In genomic region chr10:29131952-29132820, GRCh38 we compare ENCODE assay signal across 11 cellular contexts.
DNase-seq lines count a peak whose midpoint lies in the region; ATAC-seq and TF ChIP-seq lines count a peak whose summit lies in the region.
"Had no signal": no experiment of that assay in that cellular context is flagged by ENCODE, and none has a peak within 500 bp of the region (broad histone marks: within the 10 kb centered on the region; RNA-seq: fewer than 3 reads in every experiment).

No MANE protein-coding gene starts in this region.

- H3K4me1 ChIP-seq in body of pancreas (no peaks in the 10 kb centered on the region), right atrium auricular region (peaks cover 0 to 16% of the 10 kb centered on the region in 2 donors), aorta (ENCODE audit: control insufficient read depth in 1 of 2, insufficient read depth in 2 of 2, low read length in 2 of 2) (no peaks in the 10 kb centered on the region)

- H3K4me3 Mint-ChIP-seq in activated T-cell treated with anti-CD3 and anti-CD28 coated beads, Interleukin-2, amount 50 U/mL, for 72 hours: no peak overlapping the region

- H3K9me3 ChIP-seq in body of pancreas (no peaks in the 10 kb centered on the region), right atrium auricular region (no peaks in the 10 kb centered on the region), aorta (ENCODE audit: control insufficient read depth, low read length) (peaks cover 1% of the 10 kb centered on the region)

- WGBS in body of pancreas, 2 donors: 62 to 67% methylated on average over 17 of the region's 17 CpGs
- WGBS in aorta, 2 donors: 51% methylated on average over 17 of the region's 17 CpGs

- H3K27ac Mint-ChIP-seq in activated T-cell treated with anti-CD3 and anti-CD28 coated beads, Interleukin-2, amount 50 U/mL, for 72 hours: no peak overlapping the region

- H3K27me3 ChIP-seq in body of pancreas: no peaks in the 10 kb centered on the region
- no peaks in the 10 kb centered on the region for H3K27me3 ChIP-seq in right atrium auricular region
- H3K27me3 ChIP-seq in aorta (ENCODE audit: control insufficient read depth in 1 of 2, insufficient read depth in 2 of 2, low read length in 1 of 2): no peaks in the 10 kb centered on the region

- H3K36me3 Mint-ChIP-seq in activated T-cell treated with anti-CD3 and anti-CD28 coated beads, Interleukin-2, amount 50 U/mL, for 72 hours (ENCODE audit: insufficient read depth in 2 of 2): no peaks in the 10 kb centered on the region

- no peaks in the 10 kb centered on the region for H3K9me3 Mint-ChIP-seq in activated T-cell treated with anti-CD3 and anti-CD28 coated beads, Interleukin-2, amount 50 U/mL, for 72 hours

- no peaks in the 10 kb centered on the region for H3K36me3 ChIP-seq in body of pancreas (replicated peaks in 1 of 2; ENCODE audit: insufficient read depth in 1 of 2, low read depth in 2 of 2)
- H3K36me3 ChIP-seq in right atrium auricular region: no peaks in the 10 kb centered on the region
- H3K36me3 ChIP-seq in aorta (ENCODE audit: control insufficient read depth in 1 of 2, insufficient read depth in 2 of 2, low read length in 1 of 2): no peaks in the 10 kb centered on the region

- DNase-seq in NCI-H748 (lab: John Stamatoyannopoulos, UW; ENCODE audit: unreplicated experiment): peak; percentile 5
- DNase-seq in NCI-H748 treated with DMSO at 0.1 percent for 48 hours (lab: John Stamatoyannopoulos, UW): no peak
- DNase-seq in body of pancreas: peak in 3 of 4 donors; percentile 10 to 31 (median 21)
- DNase-seq in right atrium auricular region (ENCODE audit: low spot score): peak; percentile 59
- DNase-seq in aorta: no peak
- no peak for DNase-seq in activated T-cell treated with anti-CD3 and anti-CD28 coated beads, Interleukin-2, amount 50 U/mL, for 72 hours
- DNase-seq: activated CD4-positive, CD25-positive, alpha-beta regulatory T cell treated with anti-CD3 and anti-CD28 coated beads, Interleukin-2, amount 50 U/mL, for 72 hours; NCI-H187; RPMI8226 had no signal

- no peaks in the 10 kb centered on the region for H3K4me1 Mint-ChIP-seq in activated T-cell treated with anti-CD3 and anti-CD28 coated beads, Interleukin-2, amount 50 U/mL, for 72 hours (ENCODE audit: low read depth)

- no peak for TF ChIP-seq POLR2A in body of pancreas (IDR thresholded peaks at IDR 0.05)

- H3K4me3 ChIP-seq in body of pancreas: no peak overlapping the region
- H3K4me3 ChIP-seq in right atrium auricular region: no peak overlapping the region
- no peak overlapping the region for H3K4me3 ChIP-seq in aorta (ENCODE audit: low read length in 2 of 2)

- TF ChIP-seq CTCF in body of pancreas (IDR thresholded peaks at IDR 0.05) (no peak), right atrium auricular region (IDR thresholded peaks at IDR 0.05) (no peak)

- ATAC-seq in body of pancreas (peak; percentile 30), aorta (ENCODE audit: low FRiP score) (peak; percentile 49), HG03469 (IDR thresholded peaks at IDR 0.05; ENCODE audit: unreplicated experiment) (no peak), HG02759 (IDR thresholded peaks at IDR 0.05; ENCODE audit: unreplicated experiment) (no peak)
- no peak for ATAC-seq in activated T-cell treated with anti-CD3 and anti-CD28 coated beads, Interleukin-2, amount 50 U/mL, for 72 hours (replicated peaks in 1 of 2)

- peaks cover 19% of the 10 kb centered on the region for H3K27me3 Mint-ChIP-seq in activated T-cell treated with anti-CD3 and anti-CD28 coated beads, Interleukin-2, amount 50 U/mL, for 72 hours (ENCODE audit: low read depth)

- H3K27ac ChIP-seq in body of pancreas (no peak overlapping the region), right atrium auricular region (peak overlapping the region in 1 of 2 donors; percentile 66), aorta (ENCODE audit: low read depth in 1 of 2, low read length in 2 of 2) (no peak overlapping the region)

- intact Hi-C loops in body of pancreas (cut with DNase I): no loop called here
- intact Hi-C loops in aorta (cut with DNase I): loop anchor here (5.0 kb wide), 1 partner anchor 470 kb away; no protein-coding TSS in a partner anchor

Comparison
In these comparisons a context has a peak if more than half of its experiments do, and no peak if none do; other contexts are left out.
1. DNase-seq: peak in NCI-H748 (single experiment), body of pancreas (3 of 4) and right atrium auricular region (single experiment); none in NCI-H748 treated with DMSO at 0.1 percent for 48 hours (single experiment), aorta (0 of 2) and activated T-cell treated with anti-CD3 and anti-CD28 coated beads, Interleukin-2, amount 50 U/mL, for 72 hours (0 of 2).
2. ATAC-seq: peak in body of pancreas (single experiment) and aorta (single experiment); none in activated T-cell treated with anti-CD3 and anti-CD28 coated beads, Interleukin-2, amount 50 U/mL, for 72 hours (0 of 2), HG03469 (single experiment) and HG02759 (single experiment).